Comparison of ENCODE assay signal across 1 cellular context in the genomic region with DNA sequence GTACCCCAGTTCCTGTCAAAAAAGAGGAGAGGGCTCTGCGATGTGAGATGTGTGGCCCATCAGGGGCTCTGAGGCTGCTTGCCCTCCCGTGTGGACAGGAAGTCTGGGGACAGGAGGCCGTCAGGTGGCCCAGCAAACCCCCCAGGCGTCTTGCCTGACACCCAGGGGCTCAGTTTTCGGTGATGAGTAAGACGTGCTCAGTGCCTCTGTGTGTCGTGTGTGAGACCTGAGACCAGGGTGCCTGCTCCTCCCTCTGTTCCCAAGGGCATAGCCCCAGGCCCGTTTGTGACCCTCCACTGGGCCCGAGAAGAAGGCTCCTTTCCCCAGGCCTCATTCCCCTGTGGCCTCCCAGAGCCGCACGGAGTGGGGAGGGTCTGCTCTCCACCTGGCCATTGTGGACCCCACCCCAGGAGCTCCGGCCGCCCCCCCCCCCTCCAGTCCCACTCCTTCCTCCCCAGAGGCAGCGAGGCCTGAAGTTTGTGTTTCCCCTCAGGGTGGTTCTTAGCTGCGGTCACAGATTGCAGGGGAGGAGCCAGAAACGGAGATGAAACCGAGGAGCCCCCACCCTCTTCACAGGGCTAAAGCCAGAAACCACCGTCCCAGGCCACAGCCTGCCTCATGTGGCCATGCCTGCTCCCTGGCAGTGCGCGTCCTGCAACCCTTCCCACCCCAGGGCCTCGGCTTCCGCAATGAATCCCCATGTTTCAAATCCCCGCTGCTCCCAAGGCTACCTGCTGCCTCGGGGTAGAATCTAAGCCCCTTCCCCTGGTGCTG.
TF ChIP-seq lines count a peak whose summit lies in the region.

No MANE protein-coding gene starts in this region.

TF ChIP-seq in HCT116, 20 proteins besides CTCF, POLR2A, EP300 and RAD21 (continued from another document):
- TF ChIP-seq, protein P1, sequence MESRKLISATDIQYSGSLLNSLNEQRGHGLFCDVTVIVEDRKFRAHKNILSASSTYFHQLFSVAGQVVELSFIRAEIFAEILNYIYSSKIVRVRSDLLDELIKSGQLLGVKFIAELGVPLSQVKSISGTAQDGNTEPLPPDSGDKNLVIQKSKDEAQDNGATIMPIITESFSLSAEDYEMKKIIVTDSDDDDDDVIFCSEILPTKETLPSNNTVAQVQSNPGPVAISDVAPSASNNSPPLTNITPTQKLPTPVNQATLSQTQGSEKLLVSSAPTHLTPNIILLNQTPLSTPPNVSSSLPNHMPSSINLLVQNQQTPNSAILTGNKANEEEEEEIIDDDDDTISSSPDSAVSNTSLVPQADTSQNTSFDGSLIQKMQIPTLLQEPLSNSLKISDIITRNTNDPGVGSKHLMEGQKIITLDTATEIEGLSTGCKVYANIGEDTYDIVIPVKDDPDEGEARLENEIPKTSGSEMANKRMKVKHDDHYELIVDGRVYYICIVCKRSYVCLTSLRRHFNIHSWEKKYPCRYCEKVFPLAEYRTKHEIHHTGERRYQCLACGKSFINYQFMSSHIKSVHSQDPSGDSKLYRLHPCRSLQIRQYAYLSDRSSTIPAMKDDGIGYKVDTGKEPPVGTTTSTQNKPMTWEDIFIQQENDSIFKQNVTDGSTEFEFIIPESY (IDR thresholded peaks at IDR 0.05; ENCODE audit: extremely low read depth, insufficient replicate concordance, low read length) = no peak
- no peak for TF ChIP-seq TCF7L2 (IDR thresholded peaks at IDR 0.05; ENCODE audit: borderline replicate concordance, extremely low read depth, insufficient read depth, insufficient read length)
- no peak for TF ChIP-seq JUND (IDR thresholded peaks at IDR 0.05)
- TF ChIP-seq ZNF274 (IDR thresholded peaks at IDR 0.05; ENCODE audit: low read depth, low read length) = no peak
- no peak for TF ChIP-seq YY1 (IDR thresholded peaks at IDR 0.05; ENCODE audit: extremely low read depth, insufficient replicate concordance, low read depth, low read length)
- TF ChIP-seq ELF1 (IDR thresholded peaks at IDR 0.05; ENCODE audit: borderline replicate concordance, low read depth) = no peak
- TF ChIP-seq EZH2 (IDR thresholded peaks at IDR 0.05) = no peak
- TF ChIP-seq CBX3 (IDR thresholded peaks at IDR 0.05; ENCODE audit: low read depth) = no peak
- no peak for TF ChIP-seq SP1 (IDR thresholded peaks at IDR 0.05; ENCODE audit: low read depth)
- no peak for TF ChIP-seq EGR1 (IDR thresholded peaks at IDR 0.05; ENCODE audit: low read depth)
- TF ChIP-seq SIN3A (IDR thresholded peaks at IDR 0.05; ENCODE audit: low read depth) = no peak
TF ChIP-seq in HCT116: peak in this region for 0.
